1 cellular context compared by ENCODE assay signal in the genomic region with DNA sequence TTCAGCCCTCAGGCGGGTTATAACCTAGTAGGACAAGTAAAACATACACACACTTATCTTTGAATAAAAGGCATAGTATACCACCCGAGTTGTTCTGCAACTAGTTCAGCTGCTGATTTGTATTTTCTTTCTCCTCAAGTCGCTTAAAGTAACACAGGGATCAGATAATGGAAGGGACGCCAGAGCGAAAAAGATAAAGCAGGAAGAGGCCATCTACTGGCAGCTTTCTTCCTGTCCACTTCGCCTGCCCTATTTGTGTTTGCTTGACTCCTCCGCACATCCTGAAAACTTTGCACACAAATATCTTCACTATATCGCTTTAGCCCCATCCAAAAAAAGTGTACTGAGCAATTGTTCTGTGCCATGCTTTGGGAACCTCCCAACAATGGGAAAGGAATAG.
TF ChIP-seq lines count a peak whose summit lies in the region.

No MANE protein-coding gene starts in this region.

TF ChIP-seq in SK-N-SH, 30 proteins besides CTCF, POLR2A, EP300 and RAD21 (continued from another document):
- TF ChIP-seq, protein P1, sequence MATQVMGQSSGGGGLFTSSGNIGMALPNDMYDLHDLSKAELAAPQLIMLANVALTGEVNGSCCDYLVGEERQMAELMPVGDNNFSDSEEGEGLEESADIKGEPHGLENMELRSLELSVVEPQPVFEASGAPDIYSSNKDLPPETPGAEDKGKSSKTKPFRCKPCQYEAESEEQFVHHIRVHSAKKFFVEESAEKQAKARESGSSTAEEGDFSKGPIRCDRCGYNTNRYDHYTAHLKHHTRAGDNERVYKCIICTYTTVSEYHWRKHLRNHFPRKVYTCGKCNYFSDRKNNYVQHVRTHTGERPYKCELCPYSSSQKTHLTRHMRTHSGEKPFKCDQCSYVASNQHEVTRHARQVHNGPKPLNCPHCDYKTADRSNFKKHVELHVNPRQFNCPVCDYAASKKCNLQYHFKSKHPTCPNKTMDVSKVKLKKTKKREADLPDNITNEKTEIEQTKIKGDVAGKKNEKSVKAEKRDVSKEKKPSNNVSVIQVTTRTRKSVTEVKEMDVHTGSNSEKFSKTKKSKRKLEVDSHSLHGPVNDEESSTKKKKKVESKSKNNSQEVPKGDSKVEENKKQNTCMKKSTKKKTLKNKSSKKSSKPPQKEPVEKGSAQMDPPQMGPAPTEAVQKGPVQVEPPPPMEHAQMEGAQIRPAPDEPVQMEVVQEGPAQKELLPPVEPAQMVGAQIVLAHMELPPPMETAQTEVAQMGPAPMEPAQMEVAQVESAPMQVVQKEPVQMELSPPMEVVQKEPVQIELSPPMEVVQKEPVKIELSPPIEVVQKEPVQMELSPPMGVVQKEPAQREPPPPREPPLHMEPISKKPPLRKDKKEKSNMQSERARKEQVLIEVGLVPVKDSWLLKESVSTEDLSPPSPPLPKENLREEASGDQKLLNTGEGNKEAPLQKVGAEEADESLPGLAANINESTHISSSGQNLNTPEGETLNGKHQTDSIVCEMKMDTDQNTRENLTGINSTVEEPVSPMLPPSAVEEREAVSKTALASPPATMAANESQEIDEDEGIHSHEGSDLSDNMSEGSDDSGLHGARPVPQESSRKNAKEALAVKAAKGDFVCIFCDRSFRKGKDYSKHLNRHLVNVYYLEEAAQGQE (IDR thresholded peaks at IDR 0.05; ENCODE audit: low read depth, low read length) = no peak
- no peak for TF ChIP-seq FOXJ3 (CRISPR knock-in tag; IDR thresholded peaks at IDR 0.05)
- no peak for TF ChIP-seq POLR2AphosphoS5 (IDR thresholded peaks at IDR 0.05; ENCODE audit: low read depth, low read length)
- no peak for TF ChIP-seq ELF1 (IDR thresholded peaks at IDR 0.05)
- TF ChIP-seq RXRA (IDR thresholded peaks at IDR 0.05; ENCODE audit: borderline replicate concordance, low read depth) = no peak
